In genomic region chr3:194870394-194871110, GRCh38 we compare ENCODE assay signal across 13 cellular contexts.
A peak's percentile ranks its signal among the peaks of the same experiment; 100 is the strongest.
DNase-seq lines count a peak whose midpoint lies in the region; ATAC-seq lines count a peak whose summit lies in the region.
"Had no signal": no experiment of that assay in that cellular context is flagged by ENCODE, and none has a peak within 500 bp of the region (broad histone marks: within the 10 kb centered on the region; RNA-seq: fewer than 3 reads in every experiment).

No MANE protein-coding gene starts in this region.

- ATAC-seq in HG02623 (IDR thresholded peaks at IDR 0.05; ENCODE audit: unreplicated experiment) = no peak
- no peak for ATAC-seq in HG03439 (IDR thresholded peaks at IDR 0.05; ENCODE audit: unreplicated experiment)
- ATAC-seq: activated CD8-positive, alpha-beta memory T cell treated with anti-CD3 and anti-CD28 coated beads, Interleukin-2, amount 10 ng/mL, durations not matched to agents 7 days and 5 days; T-cell had no signal

- 54 to 58% methylated on average over 13 of the region's 13 CpGs for WGBS in esophagus, 2 donors

- H3K27ac ChIP-seq in ACC112 (ENCODE audit: low read depth, low read length) (peak overlapping the region; percentile 99), esophagus (ENCODE audit: low read depth in 2 of 2, low read length in 1 of 2) (peak overlapping the region; percentile 90 to 94)

- no peak overlapping the region for H2AFZ ChIP-seq in ACC112 (ENCODE audit: low read length, unreplicated experiment)

- H3K4me3 ChIP-seq in ACC112 (ENCODE audit: low read depth, low read length) = no peak overlapping the region; the same call in 1 of the 2 replicates
- H3K4me3 ChIP-seq in esophagus (ENCODE audit: low read depth in 1 of 2, low read length in 2 of 2) = no peak overlapping the region

- peaks cover 40% of the 10 kb centered on the region for H3K4me1 ChIP-seq in ACC112 (ENCODE audit: control insufficient read depth, insufficient read depth, low read length, unreplicated experiment)
- H3K4me1 ChIP-seq in esophagus (ENCODE audit: control insufficient read depth in 2 of 2, insufficient read depth in 2 of 2, low read length in 1 of 2) = peaks cover 11 to 18% of the 10 kb centered on the region in 2 donors

- H3K36me3 ChIP-seq in ACC112 (ENCODE audit: insufficient read depth, low read length) = no peaks in the 10 kb centered on the region
- H3K36me3 ChIP-seq in esophagus (ENCODE audit: control insufficient read depth in 2 of 2, insufficient read depth in 2 of 2, low read length in 1 of 2) = no peaks in the 10 kb centered on the region

- no peaks in the 10 kb centered on the region for H3K9me3 ChIP-seq in esophagus (ENCODE audit: control insufficient read depth in 2 of 2, insufficient read depth in 1 of 2, low read depth in 1 of 2, low read length in 1 of 2)

- DNase-seq in NCI-H446 treated with DMSO at 0.1 percent for 48 hours (lab: John Stamatoyannopoulos, UW) (peak; percentile 13), mesenteric fat pad (ENCODE audit: low spot score) (peak; percentile 33), ecto neural progenitor cell (ENCODE audit: low spot score) (no peak), GM03348 (ENCODE audit: low spot score) (no peak)
- DNase-seq: activated CD8-positive, alpha-beta memory T cell treated with anti-CD3 and anti-CD28 coated beads, Interleukin-2, amount 10 ng/mL, durations not matched to agents 7 days and 5 days; central memory CD4-positive, alpha-beta T cell; NCI-H2107; stimulated activated naive CD4-positive, alpha-beta T cell treated with Interleukin-2 at 50 U/mL for 16 hours; T-cell had no signal

- no peaks in the 10 kb centered on the region for H3K79me2 ChIP-seq in ACC112 (ENCODE audit: control insufficient read depth, insufficient read depth, low read length, unreplicated experiment)

- H3K27me3 ChIP-seq in ACC112 (ENCODE audit: insufficient read depth, low read length) = peaks cover 4% of the 10 kb centered on the region; the same call in 1 of the 2 replicates
- H3K27me3 ChIP-seq in esophagus (ENCODE audit: control insufficient read depth in 1 of 2, insufficient read depth in 2 of 2, low read length in 2 of 2) = no peaks in the 10 kb centered on the region

Comparison
In these comparisons a context has a peak if more than half of its experiments do, and no peak if none do; other contexts are left out.
1. DNase-seq: peak in NCI-H446 treated with DMSO at 0.1 percent for 48 hours (single experiment) and mesenteric fat pad (single experiment); none in ecto neural progenitor cell (single experiment) and GM03348 (single experiment).